1 cellular context compared by ENCODE assay signal in the genomic region with DNA sequence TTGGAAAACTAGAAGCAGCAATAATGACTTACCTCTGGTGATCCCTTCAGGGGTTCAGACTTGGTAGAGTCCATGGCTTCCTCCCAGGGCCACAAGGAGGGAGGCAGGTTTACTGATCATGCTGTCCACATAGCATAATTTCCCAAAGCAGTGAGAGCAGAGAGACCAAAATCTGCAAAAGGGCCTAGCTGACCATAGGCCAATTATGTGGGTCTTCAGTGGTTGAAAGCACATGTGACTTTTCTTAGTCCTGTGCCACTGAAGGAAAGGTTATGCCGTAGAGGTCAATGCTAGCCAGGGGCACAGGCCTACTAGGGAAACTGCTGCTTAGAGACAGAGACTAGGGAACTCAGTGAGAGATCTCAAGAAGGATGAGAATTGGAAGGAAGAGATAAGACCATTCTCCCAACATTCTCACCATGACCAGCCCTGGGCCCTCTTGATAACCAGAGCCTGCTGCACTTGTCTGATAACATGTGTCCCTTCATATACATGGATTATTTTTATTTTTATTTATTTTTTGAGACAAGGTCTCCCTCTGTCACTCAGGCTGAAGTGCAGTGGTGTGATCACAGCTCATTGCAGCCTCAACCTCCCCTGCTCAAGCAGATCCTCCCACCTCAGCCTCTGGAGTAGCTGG.
TF ChIP-seq lines count a peak whose summit lies in the region.

No MANE protein-coding gene starts in this region.

TF ChIP-seq in K562, 482 proteins besides CTCF, POLR2A, EP300 and RAD21 (continued from another document and continues in another):
- TF ChIP-seq, protein P1, sequence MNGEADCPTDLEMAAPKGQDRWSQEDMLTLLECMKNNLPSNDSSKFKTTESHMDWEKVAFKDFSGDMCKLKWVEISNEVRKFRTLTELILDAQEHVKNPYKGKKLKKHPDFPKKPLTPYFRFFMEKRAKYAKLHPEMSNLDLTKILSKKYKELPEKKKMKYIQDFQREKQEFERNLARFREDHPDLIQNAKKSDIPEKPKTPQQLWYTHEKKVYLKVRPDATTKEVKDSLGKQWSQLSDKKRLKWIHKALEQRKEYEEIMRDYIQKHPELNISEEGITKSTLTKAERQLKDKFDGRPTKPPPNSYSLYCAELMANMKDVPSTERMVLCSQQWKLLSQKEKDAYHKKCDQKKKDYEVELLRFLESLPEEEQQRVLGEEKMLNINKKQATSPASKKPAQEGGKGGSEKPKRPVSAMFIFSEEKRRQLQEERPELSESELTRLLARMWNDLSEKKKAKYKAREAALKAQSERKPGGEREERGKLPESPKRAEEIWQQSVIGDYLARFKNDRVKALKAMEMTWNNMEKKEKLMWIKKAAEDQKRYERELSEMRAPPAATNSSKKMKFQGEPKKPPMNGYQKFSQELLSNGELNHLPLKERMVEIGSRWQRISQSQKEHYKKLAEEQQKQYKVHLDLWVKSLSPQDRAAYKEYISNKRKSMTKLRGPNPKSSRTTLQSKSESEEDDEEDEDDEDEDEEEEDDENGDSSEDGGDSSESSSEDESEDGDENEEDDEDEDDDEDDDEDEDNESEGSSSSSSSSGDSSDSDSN (IDR thresholded peaks at IDR 0.05; ENCODE audit: borderline replicate concordance in 1 of 2, low read depth in 2 of 2, low read length in 2 of 2) = no peak
- TF ChIP-seq, protein P2, sequence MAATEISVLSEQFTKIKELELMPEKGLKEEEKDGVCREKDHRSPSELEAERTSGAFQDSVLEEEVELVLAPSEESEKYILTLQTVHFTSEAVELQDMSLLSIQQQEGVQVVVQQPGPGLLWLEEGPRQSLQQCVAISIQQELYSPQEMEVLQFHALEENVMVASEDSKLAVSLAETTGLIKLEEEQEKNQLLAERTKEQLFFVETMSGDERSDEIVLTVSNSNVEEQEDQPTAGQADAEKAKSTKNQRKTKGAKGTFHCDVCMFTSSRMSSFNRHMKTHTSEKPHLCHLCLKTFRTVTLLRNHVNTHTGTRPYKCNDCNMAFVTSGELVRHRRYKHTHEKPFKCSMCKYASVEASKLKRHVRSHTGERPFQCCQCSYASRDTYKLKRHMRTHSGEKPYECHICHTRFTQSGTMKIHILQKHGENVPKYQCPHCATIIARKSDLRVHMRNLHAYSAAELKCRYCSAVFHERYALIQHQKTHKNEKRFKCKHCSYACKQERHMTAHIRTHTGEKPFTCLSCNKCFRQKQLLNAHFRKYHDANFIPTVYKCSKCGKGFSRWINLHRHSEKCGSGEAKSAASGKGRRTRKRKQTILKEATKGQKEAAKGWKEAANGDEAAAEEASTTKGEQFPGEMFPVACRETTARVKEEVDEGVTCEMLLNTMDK (IDR thresholded peaks at IDR 0.05; ENCODE audit: borderline replicate concordance, insufficient read depth, low read depth, low read length, poor library complexity, severe bottlenecking) = no peak
- peak in 1 of 2 experiments; percentile 40; a peak in 3 of 4 replicates for TF ChIP-seq SRF (CRISPR knock-in tag; IDR thresholded peaks at IDR 0.05)
- TF ChIP-seq ZBTB5 (IDR thresholded peaks at IDR 0.05) = no peak
- peak in 1 of 2 experiments; percentile 91 for TF ChIP-seq AFF1 (IDR thresholded peaks at IDR 0.05; ENCODE audit: low read depth in 1 of 2, partially characterized antibody in 2 of 2)
- peak; percentile 99 for TF ChIP-seq CBFA2T2 (conservative IDR thresholded peaks at IDR 0.05)
- no peak; the same call in 1 of the 2 replicates for TF ChIP-seq MXI1 (IDR thresholded peaks at IDR 0.05; ENCODE audit: low read depth, low read length)
- TF ChIP-seq GATA2 (CRISPR knock-in tag; IDR thresholded peaks at IDR 0.05) = peak; percentile 99
- peak; percentile 90; the same call in 1 of the 2 replicates for TF ChIP-seq HDAC2 (IDR thresholded peaks at IDR 0.05)
- TF ChIP-seq YY1 (IDR thresholded peaks at IDR 0.05; ENCODE audit: borderline replicate concordance in 1 of 3, control insufficient read depth in 1 of 3, extremely low read depth in 1 of 3, insufficient read depth in 3 of 3, insufficient read length in 1 of 3, insufficient replicate concordance in 2 of 3, low read depth in 1 of 3, low read length in 2 of 3) = peak in 1 of 3 experiments; percentile 53
- no peak; the same call in 1 of the 2 replicates for TF ChIP-seq HEY1 (CRISPR knock-in tag; IDR thresholded peaks at IDR 0.05; ENCODE audit: borderline replicate concordance)
- TF ChIP-seq ZNF140 (CRISPR knock-in tag; IDR thresholded peaks at IDR 0.05) = no peak
- no peak for TF ChIP-seq NR3C1 (CRISPR knock-in tag; IDR thresholded peaks at IDR 0.05)
- TF ChIP-seq PHTF2 (CRISPR knock-in tag; IDR thresholded peaks at IDR 0.05) = peak; percentile 71; the same call in 1 of the 2 replicates
- peak; percentile 86 for TF ChIP-seq CREM (IDR thresholded peaks at IDR 0.05; ENCODE audit: low read depth)
- TF ChIP-seq CXXC5 (CRISPR knock-in tag; IDR thresholded peaks at IDR 0.05) = peak; percentile 79
- TF ChIP-seq ETS2 (tag; IDR thresholded peaks at IDR 0.05; ENCODE audit: borderline replicate concordance, poor library complexity, severe bottlenecking) = no peak
- TF ChIP-seq ZC3H8 (IDR thresholded peaks at IDR 0.05) = 0 out of 2 replicates have a peak, but pooled peaks have one; percentile 50
- TF ChIP-seq, protein P3, sequence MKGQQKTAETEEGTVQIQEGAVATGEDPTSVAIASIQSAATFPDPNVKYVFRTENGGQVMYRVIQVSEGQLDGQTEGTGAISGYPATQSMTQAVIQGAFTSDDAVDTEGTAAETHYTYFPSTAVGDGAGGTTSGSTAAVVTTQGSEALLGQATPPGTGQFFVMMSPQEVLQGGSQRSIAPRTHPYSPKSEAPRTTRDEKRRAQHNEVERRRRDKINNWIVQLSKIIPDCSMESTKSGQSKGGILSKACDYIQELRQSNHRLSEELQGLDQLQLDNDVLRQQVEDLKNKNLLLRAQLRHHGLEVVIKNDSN (CRISPR knock-in tag; IDR thresholded peaks at IDR 0.05) = peak; percentile 73
- TF ChIP-seq LARP7 (IDR thresholded peaks at IDR 0.05) = no peak; the same call in 1 of the 2 replicates
- no peak for TF ChIP-seq POLR2H (tag; IDR thresholded peaks at IDR 0.05; ENCODE audit: low read depth)
- TF ChIP-seq TCF3 (CRISPR knock-in tag; IDR thresholded peaks at IDR 0.05) = peak; percentile 99
- TF ChIP-seq HDAC1 (IDR thresholded peaks at IDR 0.05) = peak in 1 of 2 experiments; percentile 92; a peak in 2 of 4 replicates
- peak; percentile 77 for TF ChIP-seq ZNF41 (CRISPR knock-in tag; conservative IDR thresholded peaks at IDR 0.05)
- peak; percentile 85 for TF ChIP-seq ZBTB17 (CRISPR knock-in tag; IDR thresholded peaks at IDR 0.05)
- 0 out of 2 replicates have a peak, but pooled peaks have one; percentile 37 for TF ChIP-seq HIVEP1 (CRISPR knock-in tag; IDR thresholded peaks at IDR 0.05)
- TF ChIP-seq NFIX (CRISPR knock-in tag; IDR thresholded peaks at IDR 0.05; ENCODE audit: low read depth) = no peak
- TF ChIP-seq PATZ1 (CRISPR knock-in tag; IDR thresholded peaks at IDR 0.05; ENCODE audit: borderline replicate concordance) = no peak
- TF ChIP-seq MTA1 (IDR thresholded peaks at IDR 0.05; ENCODE audit: borderline replicate concordance) = peak; percentile 87
- TF ChIP-seq CCAR2 (IDR thresholded peaks at IDR 0.05; ENCODE audit: low read depth, low read length) = no peak
- TF ChIP-seq ZNF76 (CRISPR knock-in tag; IDR thresholded peaks at IDR 0.05; ENCODE audit: borderline replicate concordance) = peak; percentile 90
- TF ChIP-seq PML (IDR thresholded peaks at IDR 0.05; ENCODE audit: low read length) = peak; percentile 99
- TF ChIP-seq BRF1 (IDR thresholded peaks at IDR 0.05; ENCODE audit: borderline replicate concordance, extremely low read depth, insufficient read length) = no peak
- TF ChIP-seq HCFC1 (IDR thresholded peaks at IDR 0.05; ENCODE audit: low read depth, low read length) = peak; percentile 44; the same call in 1 of the 2 replicates
- TF ChIP-seq TFAM (CRISPR knock-in tag; conservative IDR thresholded peaks at IDR 0.05) = no peak
- peak; percentile 98 for TF ChIP-seq LEF1 (IDR thresholded peaks at IDR 0.05)
- TF ChIP-seq HNRNPLL (IDR thresholded peaks at IDR 0.05; ENCODE audit: low read depth, low read length, poor library complexity, severe bottlenecking) = no peak
- TF ChIP-seq, protein P4, sequence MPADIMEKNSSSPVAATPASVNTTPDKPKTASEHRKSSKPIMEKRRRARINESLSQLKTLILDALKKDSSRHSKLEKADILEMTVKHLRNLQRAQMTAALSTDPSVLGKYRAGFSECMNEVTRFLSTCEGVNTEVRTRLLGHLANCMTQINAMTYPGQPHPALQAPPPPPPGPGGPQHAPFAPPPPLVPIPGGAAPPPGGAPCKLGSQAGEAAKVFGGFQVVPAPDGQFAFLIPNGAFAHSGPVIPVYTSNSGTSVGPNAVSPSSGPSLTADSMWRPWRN (IDR thresholded peaks at IDR 0.05; ENCODE audit: low read depth) = peak; percentile 85
- TF ChIP-seq ZNF695 (CRISPR knock-in tag; IDR thresholded peaks at IDR 0.05) = 0 out of 2 replicates have a peak, but pooled peaks have one; percentile 57
- peak; percentile 96 to 97 for TF ChIP-seq TRIM24 (IDR thresholded peaks at IDR 0.05)
- TF ChIP-seq SMARCB1 (IDR thresholded peaks at IDR 0.05; ENCODE audit: insufficient read length, low read depth) = peak; percentile 53
- TF ChIP-seq PRPF4 (IDR thresholded peaks at IDR 0.05; ENCODE audit: insufficient read depth, low read depth, low read length, poor library complexity, severe bottlenecking) = no peak
- peak; percentile 88 for TF ChIP-seq MBD2 (IDR thresholded peaks at IDR 0.05; ENCODE audit: borderline replicate concordance, low read depth)
- TF ChIP-seq SAP30 (IDR thresholded peaks at IDR 0.05; ENCODE audit: borderline replicate concordance, insufficient read depth, low read depth, low read length, poor library complexity, severe bottlenecking) = no peak
- no peak for TF ChIP-seq IRF1 (CRISPR knock-in tag; IDR thresholded peaks at IDR 0.05; ENCODE audit: borderline replicate concordance)
